ENCODE assay signal across 8 cellular contexts in the genomic region with DNA sequence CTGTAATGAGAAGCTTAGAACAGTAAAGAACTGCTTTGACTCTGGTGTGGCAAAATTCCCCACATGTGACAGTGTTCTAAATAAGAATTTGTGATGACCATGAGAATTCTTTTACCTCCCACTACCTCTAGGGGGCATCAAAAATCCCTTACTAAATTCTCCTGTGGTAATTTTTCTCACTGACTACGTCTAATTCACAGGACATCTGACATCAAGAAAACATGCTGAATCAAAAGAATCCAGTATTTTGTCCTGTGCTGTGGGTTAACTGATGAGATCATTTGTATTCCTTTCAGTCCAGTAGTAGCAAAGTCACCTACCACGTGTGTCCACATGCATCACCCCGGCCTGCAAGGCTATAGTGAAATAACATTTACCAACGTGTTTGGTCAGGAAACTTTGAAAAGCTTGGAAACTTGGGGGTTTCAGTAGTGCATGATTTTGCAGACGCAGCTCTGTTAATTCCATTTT.
DNase-seq lines count a peak whose midpoint lies in the region; ATAC-seq and TF ChIP-seq lines count a peak whose summit lies in the region.

No MANE protein-coding gene starts in this region.

- POLR2A ChIA-PET in activated CD4-positive, alpha-beta memory T cell treated with anti-CD3 and anti-CD28 coated beads for 36 hours (lab: Charles Lee), result no interaction called here

- no peak overlapping the region for H3K4me3 ChIP-seq in fibroblast of villous mesenchyme (ENCODE audit: low read depth, low read length)

- H3K4me3 Mint-ChIP-seq in activated CD4-positive, alpha-beta memory T cell treated with anti-CD3 and anti-CD28 coated beads for 36 hours, result no peak overlapping the region

- H3K27ac Mint-ChIP-seq in activated CD4-positive, alpha-beta memory T cell treated with anti-CD3 and anti-CD28 coated beads for 36 hours, result no peak overlapping the region

- H3K9me3 Mint-ChIP-seq in activated CD4-positive, alpha-beta memory T cell treated with anti-CD3 and anti-CD28 coated beads for 36 hours, result no peaks in the 10 kb centered on the region

- ATAC-seq in HG03520 (IDR thresholded peaks at IDR 0.05; ENCODE audit: unreplicated experiment), result peak; percentile 54
- peak; percentile 78 for ATAC-seq in SK-N-SH treated with all-trans-retinoic acid at 6 μM for 48 hours

- peak; percentile 28 for DNase-seq in SIG-M5 treated with dmso at 0.1 percent for 504 hours (lab: John Stamatoyannopoulos, UW; ENCODE audit: unreplicated experiment)
- no peak for DNase-seq in SIG-M5 (lab: John Stamatoyannopoulos, UW)
- DNase-seq in fibroblast of villous mesenchyme (ENCODE audit: low read depth), result peak; percentile 49
- DNase-seq in putamen (ENCODE audit: low spot score), result peak; percentile 35
- DNase-seq in NCI-H187 treated with DMSO at 0.1 percent for 48 hours (lab: John Stamatoyannopoulos, UW), result no peak
- no peak for DNase-seq in activated CD4-positive, alpha-beta memory T cell treated with anti-CD3 and anti-CD28 coated beads for 36 hours

- peak; percentile 80 for TF ChIP-seq CTCF in fibroblast of villous mesenchyme (IDR thresholded peaks at IDR 0.05; ENCODE audit: insufficient read depth, low read depth, low read length)

- peaks cover 15% of the 10 kb centered on the region for H3K36me3 Mint-ChIP-seq in activated CD4-positive, alpha-beta memory T cell treated with anti-CD3 and anti-CD28 coated beads for 36 hours

- H3K4me1 Mint-ChIP-seq in activated CD4-positive, alpha-beta memory T cell treated with anti-CD3 and anti-CD28 coated beads for 36 hours (ENCODE audit: low read depth), result peaks cover 8% of the 10 kb centered on the region

- no peaks in the 10 kb centered on the region for H3K27me3 Mint-ChIP-seq in activated CD4-positive, alpha-beta memory T cell treated with anti-CD3 and anti-CD28 coated beads for 36 hours

- intact Hi-C loops in activated CD4-positive, alpha-beta memory T cell treated with anti-CD3 and anti-CD28 coated beads for 36 hours (cut with micrococcal nuclease), result loop anchor here (1.0 kb wide), 3 partner anchors 21 to 76 kb away; no protein-coding TSS in a partner anchor

- CTCF ChIA-PET in activated CD4-positive, alpha-beta memory T cell treated with anti-CD3 and anti-CD28 coated beads for 36 hours (lab: Charles Lee), result interaction anchor here (0.6 to 3.5 kb wide), 21 partner anchors 8 to 875 kb away, joined by 3 to 42 read pairs (median 5); no protein-coding TSS in a partner anchor

TF ChIP-seq in SK-N-SH treated with all-trans-retinoic acid at 6 μM for 48 hours, 23 proteins besides CTCF, POLR2A, EP300 and RAD21:
- TF ChIP-seq GLIS3 (CRISPR knock-in tag; IDR thresholded peaks at IDR 0.05) (no peak), CSDC2 (CRISPR knock-in tag; IDR thresholded peaks at IDR 0.05) (no peak), ZFP3 (CRISPR knock-in tag; IDR thresholded peaks at IDR 0.05) (no peak), SNAI2 (CRISPR knock-in tag; IDR thresholded peaks at IDR 0.05) (no peak), ZC3H10 (CRISPR knock-in tag; IDR thresholded peaks at IDR 0.05) (no peak), ZNF70 (CRISPR knock-in tag; IDR thresholded peaks at IDR 0.05) (no peak), ESRRG (CRISPR knock-in tag; IDR thresholded peaks at IDR 0.05) (no peak), ZNF565 (CRISPR knock-in tag; conservative IDR thresholded peaks at IDR 0.05; ENCODE audit: low read depth) (no peak), RARB (CRISPR knock-in tag; IDR thresholded peaks at IDR 0.05) (no peak), PPARA (CRISPR knock-in tag; IDR thresholded peaks at IDR 0.05; ENCODE audit: borderline replicate concordance) (no peak), ARNTL (CRISPR knock-in tag; IDR thresholded peaks at IDR 0.05; ENCODE audit: borderline replicate concordance, low read depth) (no peak), TCF4 (CRISPR knock-in tag; IDR thresholded peaks at IDR 0.05; ENCODE audit: borderline replicate concordance) (no peak)
- TF ChIP-seq, protein P1, sequence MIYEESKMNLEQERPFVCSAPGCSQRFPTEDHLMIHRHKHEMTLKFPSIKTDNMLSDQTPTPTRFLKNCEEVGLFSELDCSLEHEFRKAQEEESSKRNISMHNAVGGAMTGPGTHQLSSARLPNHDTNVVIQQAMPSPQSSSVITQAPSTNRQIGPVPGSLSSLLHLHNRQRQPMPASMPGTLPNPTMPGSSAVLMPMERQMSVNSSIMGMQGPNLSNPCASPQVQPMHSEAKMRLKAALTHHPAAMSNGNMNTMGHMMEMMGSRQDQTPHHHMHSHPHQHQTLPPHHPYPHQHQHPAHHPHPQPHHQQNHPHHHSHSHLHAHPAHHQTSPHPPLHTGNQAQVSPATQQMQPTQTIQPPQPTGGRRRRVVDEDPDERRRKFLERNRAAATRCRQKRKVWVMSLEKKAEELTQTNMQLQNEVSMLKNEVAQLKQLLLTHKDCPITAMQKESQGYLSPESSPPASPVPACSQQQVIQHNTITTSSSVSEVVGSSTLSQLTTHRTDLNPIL (CRISPR knock-in tag; IDR thresholded peaks at IDR 0.05; ENCODE audit: low read depth), result no peak
- TF ChIP-seq, protein P2, sequence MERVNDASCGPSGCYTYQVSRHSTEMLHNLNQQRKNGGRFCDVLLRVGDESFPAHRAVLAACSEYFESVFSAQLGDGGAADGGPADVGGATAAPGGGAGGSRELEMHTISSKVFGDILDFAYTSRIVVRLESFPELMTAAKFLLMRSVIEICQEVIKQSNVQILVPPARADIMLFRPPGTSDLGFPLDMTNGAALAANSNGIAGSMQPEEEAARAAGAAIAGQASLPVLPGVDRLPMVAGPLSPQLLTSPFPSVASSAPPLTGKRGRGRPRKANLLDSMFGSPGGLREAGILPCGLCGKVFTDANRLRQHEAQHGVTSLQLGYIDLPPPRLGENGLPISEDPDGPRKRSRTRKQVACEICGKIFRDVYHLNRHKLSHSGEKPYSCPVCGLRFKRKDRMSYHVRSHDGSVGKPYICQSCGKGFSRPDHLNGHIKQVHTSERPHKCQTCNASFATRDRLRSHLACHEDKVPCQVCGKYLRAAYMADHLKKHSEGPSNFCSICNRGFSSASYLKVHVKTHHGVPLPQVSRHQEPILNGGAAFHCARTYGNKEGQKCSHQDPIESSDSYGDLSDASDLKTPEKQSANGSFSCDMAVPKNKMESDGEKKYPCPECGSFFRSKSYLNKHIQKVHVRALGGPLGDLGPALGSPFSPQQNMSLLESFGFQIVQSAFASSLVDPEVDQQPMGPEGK (CRISPR knock-in tag; IDR thresholded peaks at IDR 0.05; ENCODE audit: borderline replicate concordance), result no peak

Comparison
In these comparisons a context has a peak if more than half of its experiments do, and no peak if none do; other contexts are left out.
1. DNase-seq: peak in SIG-M5 treated with dmso at 0.1 percent for 504 hours (single experiment), fibroblast of villous mesenchyme (single experiment) and putamen (single experiment); none in SIG-M5 (single experiment), NCI-H187 treated with DMSO at 0.1 percent for 48 hours (single experiment) and activated CD4-positive, alpha-beta memory T cell treated with anti-CD3 and anti-CD28 coated beads for 36 hours (single experiment).